Comparison of ENCODE assay signal across 17 cellular contexts in genomic region chr5:50921366-50922133, GRCh38.
"Had no signal": no experiment of that assay in that cellular context is flagged by ENCODE, and none has a peak within 500 bp of the region (broad histone marks: within the 10 kb centered on the region; RNA-seq: fewer than 3 reads in every experiment).

No MANE protein-coding gene starts in this region.

- H3K4me3 ChIP-seq: SJCRH30 had no signal

- H3K4me1 ChIP-seq: SJCRH30 had no signal

- DNase-seq: KBM-7, MV-4-11, NCI-H1048, NCI-H1105, NCI-H1417, NCI-H1436 treated with DMSO at 0.1 percent for 48 hours, NCI-H1694, NCI-H1930, NCI-H2081, NCI-H2107, NCI-H2227 treated with DMSO at 0.1 percent for 48 hours, NCI-H524, NCI-H526 treated with DMSO at 0.1 percent for 48 hours, NCI-H774, SHP77 treated with DMSO at 0.1 percent for 48 hours, SJCRH30 had no signal

- H3K9me3 ChIP-seq: SJCRH30 had no signal

- H3K36me3 ChIP-seq: SJCRH30 had no signal

- H3K27ac ChIP-seq: SJCRH30 had no signal

- ATAC-seq: Panc1 had no signal

- H3K27me3 ChIP-seq: SJCRH30 had no signal
